31 cellular contexts compared by ENCODE assay signal in the genomic region with DNA sequence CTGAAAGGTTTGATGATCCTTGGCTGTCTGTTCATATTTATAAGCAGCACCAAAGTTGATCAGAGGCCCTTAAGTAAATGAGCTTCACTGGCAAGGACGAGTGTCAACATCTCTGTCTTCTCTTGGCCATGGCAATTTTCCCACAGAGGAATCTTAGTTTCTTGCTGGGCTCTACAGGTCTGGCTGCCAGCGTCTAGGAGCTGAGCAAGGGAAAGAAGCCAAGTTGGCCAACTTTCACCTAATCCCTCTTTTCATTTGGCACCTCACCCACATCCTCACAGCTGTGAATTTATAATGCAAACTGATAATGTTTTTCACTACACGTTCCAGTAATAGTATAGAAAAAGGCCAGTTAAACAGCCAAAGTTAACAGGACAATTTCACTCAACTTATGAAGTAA.
DNase-seq lines count a peak whose midpoint lies in the region; ATAC-seq and TF ChIP-seq lines count a peak whose summit lies in the region.
"Had no signal": no experiment of that assay in that cellular context is flagged by ENCODE, and none has a peak within 500 bp of the region (broad histone marks: within the 10 kb centered on the region; RNA-seq: fewer than 3 reads in every experiment).

No MANE protein-coding gene starts in this region.

- H3K4me1 ChIP-seq in gastrocnemius medialis = peaks cover 52 to 57% of the 10 kb centered on the region in 2 donors
- H3K4me1 ChIP-seq in OCI-LY7 (ENCODE audit: insufficient read depth, low read length, poor library complexity, severe bottlenecking) = no peaks in the 10 kb centered on the region
- H3K4me1 ChIP-seq: SJSA1, upper lobe of left lung had no signal

- H3K4me2 ChIP-seq in OCI-LY7 (ENCODE audit: low read length) = no peak overlapping the region

- peak overlapping the region in 3 of 4 donors; percentile 24 to 50 (median 41) for H3K27ac ChIP-seq in gastrocnemius medialis
- H3K27ac ChIP-seq in OCI-LY7 (ENCODE audit: low read depth, low read length, poor library complexity, severe bottlenecking) = no peak overlapping the region
- H3K27ac ChIP-seq: cardiac muscle cell, neutrophil, Peyer's patch, SJSA1, upper lobe of left lung had no signal

- H3K27me3 ChIP-seq in gastrocnemius medialis = no peaks in the 10 kb centered on the region
- H3K27me3 ChIP-seq: cardiac muscle cell, esophagus muscularis mucosa, neutrophil, Peyer's patch, SJSA1, upper lobe of left lung had no signal

- no peaks in the 10 kb centered on the region for H3K9me2 ChIP-seq in OCI-LY7 (ENCODE audit: insufficient read depth, low read length)

- H2AFZ ChIP-seq in OCI-LY7 (ENCODE audit: low read length) = no peak overlapping the region

- BruUV-seq in OCI-LY7 (replicated peaks; lab: Mats Ljungman, UMichigan) = no TSS peak

- intact Hi-C loops in left ventricle myocardium superior (cut with micrococcal nuclease) = no loop called here
- intact Hi-C loops in gastrocnemius medialis (cut with DNase I; ENCODE audit: low total_unique reads) = no loop called here
- intact Hi-C loops in OCI-LY7 (cut with micrococcal nuclease; ENCODE audit: unreplicated experiment) = no loop called here

- H3K36me3 ChIP-seq in gastrocnemius medialis (no peaks in the 10 kb centered on the region), OCI-LY7 (ENCODE audit: insufficient read depth, low read length) (no peaks in the 10 kb centered on the region)
- H3K36me3 ChIP-seq: neutrophil, Peyer's patch, upper lobe of left lung had no signal

- H4K20me1 ChIP-seq in OCI-LY7 (ENCODE audit: insufficient read depth, low read length) = no peaks in the 10 kb centered on the region

- no peak for TF ChIP-seq POLR2A in gastrocnemius medialis (IDR thresholded peaks at IDR 0.05)

- DNase-seq in G401 (ENCODE audit: low spot score) (peak; percentile 21), NCI-H446 treated with DMSO at 0.1 percent for 48 hours (lab: John Stamatoyannopoulos, UW) (peak; percentile 86), left ventricle myocardium superior (no peak), gastrocnemius medialis (no peak), OCI-LY7 (ENCODE audit: low spot score) (no peak), NCI-H524 treated with DMSO at 0.1 percent for 48 hours (lab: John Stamatoyannopoulos, UW) (no peak)
- no peak for DNase-seq in activated effector memory CD4-positive, alpha-beta T cell treated with anti-CD3 and anti-CD28 coated beads, Interleukin-2, amount 50 U/mL, for 16 hours
- DNase-seq: activated CD4-positive, alpha-beta memory T cell treated with anti-CD3 and anti-CD28 coated beads for 36 hours; activated CD8-positive, alpha-beta memory T cell treated with anti-CD3 and anti-CD28 coated beads, Interleukin-2, amount 50 U/mL, for 4 hours; activated naive CD4-positive, alpha-beta T cell treated with anti-CD3 and anti-CD28 coated beads, Interleukin-2, amount 10 ng/mL, durations not matched to agents 7 days and 5 days; Calu3; cortex of kidney; endodermal cell; foreskin melanocyte; HFFc6; hippocampal formation; immature natural killer cell; Kasumi-1; mesendoderm; NCI-H1694; NCI-H526; Peyer's patch; T-helper 1 cell; upper lobe of left lung had no signal

- no peaks in the 10 kb centered on the region for H3K9me3 ChIP-seq in gastrocnemius medialis
- H3K9me3 ChIP-seq in OCI-LY7 (ENCODE audit: low read length) = no peaks in the 10 kb centered on the region
- H3K9me3 ChIP-seq: esophagus muscularis mucosa, neutrophil, Peyer's patch, SJSA1, upper lobe of left lung had no signal

- ATAC-seq in left ventricle myocardium superior (peak; percentile 62), gastrocnemius medialis (no peak)
- ATAC-seq: activated CD4-positive, CD25-positive, alpha-beta regulatory T cell treated with anti-CD3 and anti-CD28 coated beads, Interleukin-2, amount 50 U/mL, for 24 hours; GM12878; HepG2 had no signal

- no peak for TF ChIP-seq CTCF in gastrocnemius medialis (IDR thresholded peaks at IDR 0.05 in 4 of 5, conservative IDR thresholded peaks at IDR 0.05 in 1 of 5)
- TF ChIP-seq CTCF in OCI-LY7 (conservative IDR thresholded peaks at IDR 0.05; ENCODE audit: low read length) = no peak

- H3K79me2 ChIP-seq in OCI-LY7 (ENCODE audit: insufficient read depth, low read depth, low read length) = no peaks in the 10 kb centered on the region

- POLR2A ChIA-PET in OCI-LY7 (lab: Charles Lee) = interaction anchor here (1.3 kb wide), 1 partner anchor 20 kb away, joined by 3 read pairs; no protein-coding TSS in a partner anchor

- CTCF ChIA-PET in OCI-LY7 (lab: Charles Lee; ENCODE audit: unreplicated experiment) = no interaction called here

- no peak overlapping the region for H3K4me3 ChIP-seq in gastrocnemius medialis
- H3K4me3 ChIP-seq in OCI-LY7 (ENCODE audit: low read depth, low read length, poor library complexity, severe bottlenecking) = no peak overlapping the region
- H3K4me3 ChIP-seq: cardiac muscle cell, esophagus muscularis mucosa, GM12878, Peyer's patch, SJSA1, upper lobe of left lung had no signal

- in situ Hi-C loops in G401 (cut with HindIII; ENCODE audit: low sequenced_read_pairs) = no loop called here
- in situ Hi-C loops in gastrocnemius medialis (cut with MboI; ENCODE audit: low sequenced_read_pairs in 4 of 4) = no loop called here

Comparison
In these comparisons a context has a peak if more than half of its experiments do, and no peak if none do; other contexts are left out.
1. DNase-seq: peak in G401 (single experiment) and NCI-H446 treated with DMSO at 0.1 percent for 48 hours (single experiment); none in left ventricle myocardium superior (single experiment), gastrocnemius medialis (0 of 2), activated effector memory CD4-positive, alpha-beta T cell treated with anti-CD3 and anti-CD28 coated beads, Interleukin-2, amount 50 U/mL, for 16 hours (single experiment), OCI-LY7 (single experiment) and NCI-H524 treated with DMSO at 0.1 percent for 48 hours (single experiment).